ENCODE assay signal across 8 cellular contexts in the genomic region with DNA sequence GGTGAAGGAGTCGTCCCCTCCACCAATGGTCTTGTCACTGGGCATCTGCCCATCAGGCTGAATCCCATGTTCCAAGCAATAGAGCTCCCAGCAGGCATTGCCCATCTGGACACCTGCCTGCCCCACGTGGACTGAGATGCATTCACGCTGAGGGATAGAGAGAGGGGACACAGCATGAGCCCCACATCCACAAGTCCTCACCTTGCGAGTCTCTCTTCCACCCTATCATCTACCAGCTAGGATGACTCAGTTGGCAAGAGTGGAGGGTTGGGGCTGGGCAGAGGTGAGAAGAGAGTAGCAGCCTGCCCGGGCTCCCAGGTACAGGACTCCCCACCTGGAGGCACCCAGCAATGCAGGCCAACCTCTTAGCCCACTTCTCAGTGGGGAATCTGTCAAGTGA.
DNase-seq lines count a peak whose midpoint lies in the region; ATAC-seq and TF ChIP-seq lines count a peak whose summit lies in the region.

No MANE protein-coding gene starts in this region.

- no peak for ATAC-seq in effector memory CD8-positive, alpha-beta T cell (replicated peaks)
- no peak for ATAC-seq in GM18861 (IDR thresholded peaks at IDR 0.05; ENCODE audit: unreplicated experiment)

- DNase-seq in HAP-1 (ENCODE audit: low spot score in 2 of 2): no peak
- DNase-seq in effector memory CD8-positive, alpha-beta T cell: peak in 1 of 3 experiments; percentile 24
- no peak for DNase-seq in hypothalamus (lab: John Stamatoyannopoulos, UW)
- DNase-seq in NCI-H69 (lab: John Stamatoyannopoulos, UW): no peak
- no peak for DNase-seq in kidney glomerular epithelial cell (lab: John Stamatoyannopoulos, UW)

- H3K4me1 ChIP-seq in HAP-1: peaks cover 10% of the 10 kb centered on the region

- peaks cover 24% of the 10 kb centered on the region for H3K27me3 ChIP-seq in HAP-1 (ENCODE audit: low read depth)

- H3K4me3 Mint-ChIP-seq in effector memory CD8-positive, alpha-beta T cell: peak overlapping the region; percentile 73 to 82

- H3K27ac Mint-ChIP-seq in effector memory CD8-positive, alpha-beta T cell: peak overlapping the region; percentile 87 to 96

- no peak for TF ChIP-seq CTCF in VCaP (conservative IDR thresholded peaks at IDR 0.05)

- H3K4me3 ChIP-seq in HAP-1: peak overlapping the region; percentile 52
- H3K4me3 ChIP-seq in skin epidermis: peak overlapping the region; percentile 50 to 79 (median 67)

- in situ Hi-C loops in HAP-1 (cut with MboI; ENCODE audit: low sequenced_read_pairs): no loop called here

- no peaks in the 10 kb centered on the region for H3K9me3 Mint-ChIP-seq in effector memory CD8-positive, alpha-beta T cell

- peaks cover 62 to 65% of the 10 kb centered on the region in 2 donors for H3K4me1 Mint-ChIP-seq in effector memory CD8-positive, alpha-beta T cell (ENCODE audit: low read depth in 2 of 2)

- peaks cover 73% of the 10 kb centered on the region for H3K36me3 Mint-ChIP-seq in effector memory CD8-positive, alpha-beta T cell (ENCODE audit: insufficient read depth)

- H3K27me3 Mint-ChIP-seq in effector memory CD8-positive, alpha-beta T cell: no peaks in the 10 kb centered on the region

- peak overlapping the region; percentile 99 for H3K27ac ChIP-seq in VCaP
- peak overlapping the region in 20 of 21 experiments; percentile 76 to 98 (median 88) for H3K27ac ChIP-seq in skin epidermis

- H3K36me3 ChIP-seq in HAP-1 (replicated peaks): peaks cover 28% of the 10 kb centered on the region

- no peaks in the 10 kb centered on the region for H3K9me3 ChIP-seq in HAP-1
